ENCODE assay signal across 16 cellular contexts in genomic region chr4:78031457-78031856, GRCh38. TPM values are rescaled to one million over a fixed set of nuclear protein-coding genes. Genes with fewer than 3 reads are reported as not detected.
DNase-seq lines count a peak whose midpoint lies in the region; ATAC-seq, FAIRE-seq and TF ChIP-seq lines count a peak whose summit lies in the region.
"Had no signal": no experiment of that assay in that cellular context is flagged by ENCODE, and none has a peak within 500 bp of the region (broad histone marks: within the 10 kb centered on the region; RNA-seq: fewer than 3 reads in every experiment).

No MANE protein-coding gene starts in this region.

- 55% methylated on average over 4 of the region's 4 CpGs for WGBS in right cardiac atrium

- TF ChIP-seq POLR2A in GM12891 (IDR thresholded peaks at IDR 0.05; ENCODE audit: low read depth, low read length): no peak

- H3K4me3 ChIP-seq in right cardiac atrium (ENCODE audit: low read length) (no peak overlapping the region), right atrium auricular region (no peak overlapping the region)
- H3K4me3 ChIP-seq: A549, BLaER1 had no signal

- FAIRE-seq in GM12891 (lab: Jason Lieb, UNC): no peak
- FAIRE-seq: A549, GM12892, HepG2, HTR-8/SVneo had no signal

- peak in 2 of 3 donors; percentile 60 to 68 for DNase-seq in right cardiac atrium
- no peak for DNase-seq in right atrium auricular region (ENCODE audit: low spot score)
- DNase-seq in NCI-H2107 (lab: John Stamatoyannopoulos, UW): peak; percentile 8
- DNase-seq in NCI-H82 treated with DMSO at 0.1 percent for 48 hours (lab: John Stamatoyannopoulos, UW; ENCODE audit: unreplicated experiment): peak; percentile 74
- DNase-seq in Kasumi-1 (lab: John Stamatoyannopoulos, UW): no peak
- no peak for DNase-seq in GM12891 (ENCODE audit: insufficient read length, low spot score)
- DNase-seq: Caco-2; CD8-positive, alpha-beta memory T cell; GOT3; H9 had no signal

- no peaks in the 10 kb centered on the region for H3K27me3 ChIP-seq in right cardiac atrium (ENCODE audit: control insufficient read depth, insufficient read depth)
- H3K27me3 ChIP-seq in right atrium auricular region: no peaks in the 10 kb centered on the region
- H3K27me3 ChIP-seq: BLaER1 had no signal

- no peaks in the 10 kb centered on the region for H3K36me3 ChIP-seq in right atrium auricular region
- H3K36me3 ChIP-seq: BLaER1 had no signal

- H3K9me3 ChIP-seq in right cardiac atrium (ENCODE audit: control insufficient read depth, low read length) (no peaks in the 10 kb centered on the region), right atrium auricular region (no peaks in the 10 kb centered on the region)
- H3K9me3 ChIP-seq: A549, BLaER1, Caco-2 had no signal

- intact Hi-C loops in right cardiac atrium (cut with DNase I): no loop called here

- ATAC-seq in right cardiac atrium (peak in 1 of 2 donors; percentile 14), GM19463 (IDR thresholded peaks at IDR 0.05; ENCODE audit: unreplicated experiment) (no peak)
- ATAC-seq: A549, HepG2 had no signal

- H3K27ac ChIP-seq in right cardiac atrium (ENCODE audit: low read length): no peak overlapping the region
- no peak overlapping the region for H3K27ac ChIP-seq in right atrium auricular region
- H3K27ac ChIP-seq: A549, BLaER1 had no signal

- TF ChIP-seq CTCF in right atrium auricular region (IDR thresholded peaks at IDR 0.05): no peak

- H3K4me1 ChIP-seq in right cardiac atrium (ENCODE audit: control insufficient read depth, insufficient read depth, low read length) (no peaks in the 10 kb centered on the region), right atrium auricular region (no peaks in the 10 kb centered on the region)
- H3K4me1 ChIP-seq: A549, BLaER1, Caco-2 had no signal

TF ChIP-seq in GM12891, 5 proteins besides CTCF, POLR2A, EP300 and RAD21:
- TF ChIP-seq PAX5 (IDR thresholded peaks at IDR 0.05; ENCODE audit: insufficient read depth, low read length, severe bottlenecking) (no peak), POU2F2 (IDR thresholded peaks at IDR 0.05; ENCODE audit: low read depth, low read length) (no peak), TAF1 (IDR thresholded peaks at IDR 0.05; ENCODE audit: low read depth, low read length) (no peak), SPI1 (IDR thresholded peaks at IDR 0.05; ENCODE audit: low read depth, low read length) (no peak), POLR2AphosphoS5 (IDR thresholded peaks at IDR 0.05; ENCODE audit: low read depth, low read length) (no peak)
TF ChIP-seq in GM12891: peak in this region for 0.

RNA-seq across cellular contexts. Expression of gene FRAS1, which starts 25.7 kb away (rescaled TPM):
- total RNA-seq in right cardiac atrium: 1 to 10 TPM; 3.8 to 7.9 (median 5.6) TPM
- 1.1 TPM for polyA plus RNA-seq in right cardiac atrium
- 10 to 100 TPM in 1 of 2 donors, 1 to 10 TPM in 1; 5.8 to 12.9 TPM for total RNA-seq in right atrium auricular region
- polyA plus RNA-seq in GM12891 (2012; ENCODE audit: low read depth, missing spikeins): 0.01 TPM
- total RNA-seq: CD8-positive, alpha-beta memory T cell had no signal
- polyA plus RNA-seq: CD8-positive, alpha-beta memory T cell had no signal

Comparison
In these comparisons a context has a peak if more than half of its experiments do, and no peak if none do; other contexts are left out.
1. DNase-seq: peak in right cardiac atrium (2 of 3), NCI-H2107 (single experiment) and NCI-H82 treated with DMSO at 0.1 percent for 48 hours (single experiment); none in right atrium auricular region (single experiment), Kasumi-1 (0 of 2) and GM12891 (single experiment).